ENCODE assay signal across 1 cellular context in genomic region chr2:231692847-231693246, GRCh38.
TF ChIP-seq lines count a peak whose summit lies in the region.

No MANE protein-coding gene starts in this region.

TF ChIP-seq in H1, 55 proteins besides CTCF, POLR2A, EP300 and RAD21:
- TF ChIP-seq SUZ12 (IDR thresholded peaks at IDR 0.05; ENCODE audit: low read length): no peak
- TF ChIP-seq MAFK (IDR thresholded peaks at IDR 0.05; ENCODE audit: low read depth, low read length): no peak
- no peak for TF ChIP-seq TAF1 (IDR thresholded peaks at IDR 0.05; ENCODE audit: low read depth, low read length)
- TF ChIP-seq, protein P1, sequence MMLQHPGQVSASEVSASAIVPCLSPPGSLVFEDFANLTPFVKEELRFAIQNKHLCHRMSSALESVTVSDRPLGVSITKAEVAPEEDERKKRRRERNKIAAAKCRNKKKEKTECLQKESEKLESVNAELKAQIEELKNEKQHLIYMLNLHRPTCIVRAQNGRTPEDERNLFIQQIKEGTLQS (IDR thresholded peaks at IDR 0.05; ENCODE audit: insufficient read depth, low read depth, low read length): no peak
- no peak for TF ChIP-seq RNF2 (IDR thresholded peaks at IDR 0.05; ENCODE audit: borderline replicate concordance, low read depth, low read length, missing control alignments, poor library complexity, severe bottlenecking)
